In the genomic region with DNA sequence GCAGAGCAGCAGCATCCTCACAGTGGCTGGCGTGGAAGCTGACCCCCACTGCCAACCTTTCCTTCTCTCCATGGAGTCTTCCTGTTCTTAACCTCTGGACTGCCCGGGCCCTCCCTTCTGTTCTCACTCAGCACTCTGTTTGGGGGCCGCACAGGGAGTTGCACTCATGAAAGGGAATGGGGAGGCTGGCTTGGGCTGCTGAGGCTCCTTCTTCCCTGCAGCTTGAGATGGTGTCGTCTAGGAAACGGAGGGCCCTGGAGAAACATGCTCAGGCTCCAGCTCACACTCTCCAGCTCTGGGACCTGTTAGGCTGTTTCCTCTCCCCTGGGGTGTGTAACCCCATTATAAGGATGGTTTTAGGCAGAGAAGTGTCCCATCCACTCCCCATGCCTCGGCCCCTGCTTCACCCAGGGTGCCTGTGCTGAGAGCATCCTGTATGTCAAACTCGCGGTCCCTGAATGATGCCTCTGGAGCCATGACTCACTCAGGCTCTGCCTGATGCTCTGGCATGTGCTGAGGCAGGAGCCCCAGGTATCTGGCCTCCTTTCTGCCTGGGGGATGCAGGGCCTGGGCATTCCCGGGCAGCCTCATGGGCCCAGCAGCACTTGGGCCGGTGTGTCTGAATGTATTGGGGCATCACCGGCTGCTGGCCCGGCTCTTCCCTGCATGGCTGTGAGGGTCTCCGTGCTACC, we compare ENCODE assay signal across 13 cellular contexts. TPM values are rescaled to one million over a fixed set of nuclear protein-coding genes. Genes with fewer than 3 reads are reported as not detected.
DNase-seq lines count a peak whose midpoint lies in the region; ATAC-seq and TF ChIP-seq lines count a peak whose summit lies in the region.
"Had no signal": no experiment of that assay in that cellular context is flagged by ENCODE, and none has a peak within 500 bp of the region (broad histone marks: within the 10 kb centered on the region; RNA-seq: fewer than 3 reads in every experiment).

No MANE protein-coding gene starts in this region.

- peaks cover 5% of the 10 kb centered on the region for H3K4me1 Mint-ChIP-seq in activated T-cell treated with anti-CD3 and anti-CD28 coated beads, Interleukin-2, amount 50 U/mL, for 72 hours (ENCODE audit: low read depth)
- H3K4me1 Mint-ChIP-seq in activated naive CD8-positive, alpha-beta T cell treated with anti-CD3 and anti-CD28 coated beads, Interleukin-2, amount 50 U/mL, for 24 hours = no peaks in the 10 kb centered on the region

- no peak overlapping the region for H3K27ac Mint-ChIP-seq in activated T-cell treated with anti-CD3 and anti-CD28 coated beads, Interleukin-2, amount 50 U/mL, for 72 hours
- no peak overlapping the region for H3K27ac Mint-ChIP-seq in activated naive CD8-positive, alpha-beta T cell treated with anti-CD3 and anti-CD28 coated beads, Interleukin-2, amount 50 U/mL, for 24 hours
- H3K27ac Mint-ChIP-seq: activated CD8-positive, alpha-beta T cell treated with anti-CD3 and anti-CD28 coated beads for 36 hours; activated naive CD8-positive, alpha-beta T cell; stimulated activated memory B cell treated with anti-CD40 and anti-IgM and Interleukin-4, amounts not matched to agents 10 μg/mL and 1 μg/mL and 100 μg/mL, for 72 hours had no signal

- H3K36me3 ChIP-seq in rectal smooth muscle tissue (ENCODE audit: control insufficient read depth, insufficient read depth, low read length) = peaks cover 4% of the 10 kb centered on the region

- no peak for ATAC-seq in activated T-cell treated with anti-CD3 and anti-CD28 coated beads, Interleukin-2, amount 50 U/mL, for 72 hours (replicated peaks in 1 of 2)
- ATAC-seq in activated naive CD8-positive, alpha-beta T cell treated with anti-CD3 and anti-CD28 coated beads, Interleukin-2, amount 50 U/mL, for 24 hours = no peak
- ATAC-seq: activated CD8-positive, alpha-beta T cell treated with anti-CD3 and anti-CD28 coated beads for 36 hours; stimulated activated memory B cell treated with anti-CD40 and anti-IgM and Interleukin-4, amounts not matched to agents 10 μg/mL and 1 μg/mL and 100 μg/mL, for 72 hours had no signal

- peak overlapping the region; percentile 21 for H3K27ac ChIP-seq in AG04450 (ENCODE audit: low read depth, low read length)
- H3K27ac ChIP-seq in cingulate gyrus (ENCODE audit: low read depth, low read length) = peak overlapping the region; percentile 90
- H3K27ac ChIP-seq in layer of hippocampus (ENCODE audit: low read depth, low read length) = peak overlapping the region; percentile 83
- peak overlapping the region; percentile 74 for H3K27ac ChIP-seq in rectal smooth muscle tissue (ENCODE audit: low read depth, low read length)

- H3K27me3 Mint-ChIP-seq in activated T-cell treated with anti-CD3 and anti-CD28 coated beads, Interleukin-2, amount 50 U/mL, for 72 hours (ENCODE audit: low read depth) = no peaks in the 10 kb centered on the region
- no peaks in the 10 kb centered on the region for H3K27me3 Mint-ChIP-seq in activated naive CD8-positive, alpha-beta T cell treated with anti-CD3 and anti-CD28 coated beads, Interleukin-2, amount 50 U/mL, for 24 hours
- H3K27me3 Mint-ChIP-seq: activated CD8-positive, alpha-beta T cell treated with anti-CD3 and anti-CD28 coated beads for 36 hours; activated naive CD8-positive, alpha-beta T cell; stimulated activated memory B cell treated with anti-CD40 and anti-IgM and Interleukin-4, amounts not matched to agents 10 μg/mL and 1 μg/mL and 100 μg/mL, for 72 hours had no signal

- CTCF ChIA-PET in AG04450 (lab: Charles Lee) = interaction anchor here (0.5 kb wide), 1 partner anchor 86 kb away, joined by 6 read pairs; no protein-coding TSS in a partner anchor

- POLR2A ChIA-PET in AG04450 (lab: Yijun Ruan, JAX) = interaction anchor here (0.8 kb wide), 1 partner anchor 19 kb away, joined by 3 read pairs; a partner anchor contains a TSS

- H3K9me3 Mint-ChIP-seq in activated T-cell treated with anti-CD3 and anti-CD28 coated beads, Interleukin-2, amount 50 U/mL, for 72 hours = no peaks in the 10 kb centered on the region
- no peaks in the 10 kb centered on the region for H3K9me3 Mint-ChIP-seq in activated naive CD8-positive, alpha-beta T cell treated with anti-CD3 and anti-CD28 coated beads, Interleukin-2, amount 50 U/mL, for 24 hours
- H3K9me3 Mint-ChIP-seq: activated CD8-positive, alpha-beta T cell treated with anti-CD3 and anti-CD28 coated beads for 36 hours; stimulated activated memory B cell treated with anti-CD40 and anti-IgM and Interleukin-4, amounts not matched to agents 10 μg/mL and 1 μg/mL and 100 μg/mL, for 72 hours had no signal

- H3K27me3 ChIP-seq in AG04450 (ENCODE audit: control insufficient read depth, insufficient read depth, low read length) (no peaks in the 10 kb centered on the region), layer of hippocampus (ENCODE audit: control insufficient read depth, insufficient read depth, low read length) (no peaks in the 10 kb centered on the region), rectal smooth muscle tissue (ENCODE audit: control insufficient read depth, insufficient read depth, low read length) (no peaks in the 10 kb centered on the region)

- no peaks in the 10 kb centered on the region for H3K36me3 Mint-ChIP-seq in activated T-cell treated with anti-CD3 and anti-CD28 coated beads, Interleukin-2, amount 50 U/mL, for 72 hours (ENCODE audit: insufficient read depth in 2 of 2)
- peaks cover 10% of the 10 kb centered on the region for H3K36me3 Mint-ChIP-seq in activated naive CD8-positive, alpha-beta T cell treated with anti-CD3 and anti-CD28 coated beads, Interleukin-2, amount 50 U/mL, for 24 hours (ENCODE audit: low read depth)

- DNase-seq in AG04450 (ENCODE audit: low read depth, low spot score) (no peak), GM03348 (ENCODE audit: low spot score) (no peak)
- no peak for DNase-seq in activated T-cell treated with anti-CD3 and anti-CD28 coated beads, Interleukin-2, amount 50 U/mL, for 72 hours
- DNase-seq in activated effector memory CD4-positive, alpha-beta T cell treated with Interleukin-2 at 50 U/mL for 16 hours = no peak
- DNase-seq in activated naive CD8-positive, alpha-beta T cell treated with anti-CD3 and anti-CD28 coated beads, Interleukin-2, amount 50 U/mL, for 24 hours = no peak
- DNase-seq: activated CD8-positive, alpha-beta T cell treated with anti-CD3 and anti-CD28 coated beads for 36 hours; DMS79 treated with DMSO at 0.1 percent for 48 hours; OCI-M1 had no signal

- no peak for TF ChIP-seq CTCF in AG04450 (IDR thresholded peaks at IDR 0.05; ENCODE audit: low read depth, low read length)

- H3K9me3 ChIP-seq in AG04450 (ENCODE audit: control insufficient read depth, insufficient read depth, low read length) = no peaks in the 10 kb centered on the region

- peaks cover 21% of the 10 kb centered on the region for H3K4me1 ChIP-seq in rectal smooth muscle tissue (ENCODE audit: control insufficient read depth, insufficient read depth, low read length)

- H3K4me3 ChIP-seq in AG04450 (ENCODE audit: low read depth, low read length) = no peak overlapping the region
- no peak overlapping the region for H3K4me3 ChIP-seq in rectal smooth muscle tissue (ENCODE audit: low read length)

- no peak overlapping the region for H3K9ac ChIP-seq in rectal smooth muscle tissue (ENCODE audit: low read length)

- no peak overlapping the region for H3K4me3 Mint-ChIP-seq in activated T-cell treated with anti-CD3 and anti-CD28 coated beads, Interleukin-2, amount 50 U/mL, for 72 hours
- H3K4me3 Mint-ChIP-seq in activated naive CD8-positive, alpha-beta T cell treated with anti-CD3 and anti-CD28 coated beads, Interleukin-2, amount 50 U/mL, for 24 hours = no peak overlapping the region
- H3K4me3 Mint-ChIP-seq: activated CD8-positive, alpha-beta T cell treated with anti-CD3 and anti-CD28 coated beads for 36 hours; activated naive CD8-positive, alpha-beta T cell; stimulated activated memory B cell treated with anti-CD40 and anti-IgM and Interleukin-4, amounts not matched to agents 10 μg/mL and 1 μg/mL and 100 μg/mL, for 72 hours had no signal

RNA-seq across cellular contexts. Expression of a gene that starts 18.9 kb away (rescaled TPM):
- 14.8 and 23.2 TPM in 2 replicates for polyA plus RNA-seq in AG04450 (2011; rRNA removed)
- 31.6 and 51.2 TPM in 2 replicates for polyA minus RNA-seq in AG04450 (2011; rRNA and poly(A)+ RNA removed)
- 10 to 100 TPM; 70.7 to 76.4 TPM for total RNA-seq in activated T-cell treated with anti-CD3 and anti-CD28 coated beads, Interleukin-2, amount 50 U/mL, for 72 hours

RNA-seq across cellular contexts. Expression of a gene that starts 40.0 kb away (rescaled TPM):
- 1.9 and 2.8 TPM in 2 replicates for polyA plus RNA-seq in AG04450 (2011; rRNA removed)
- polyA minus RNA-seq in AG04450 (2011; rRNA and poly(A)+ RNA removed) = 7.0 and 7.4 TPM in 2 replicates
- total RNA-seq in activated T-cell treated with anti-CD3 and anti-CD28 coated beads, Interleukin-2, amount 50 U/mL, for 72 hours = 1 to 10 TPM; 4.1 to 6.6 TPM

RNA-seq across cellular contexts. Expression of a gene that starts 41.0 kb away (rescaled TPM):
- 8.8 and 10.9 TPM in 2 replicates for polyA plus RNA-seq in AG04450 (2011; rRNA removed)
- polyA minus RNA-seq in AG04450 (2011; rRNA and poly(A)+ RNA removed) = 9.4 and 10.8 TPM in 2 replicates
- 10 to 100 TPM; 34.8 to 49.5 TPM for total RNA-seq in activated T-cell treated with anti-CD3 and anti-CD28 coated beads, Interleukin-2, amount 50 U/mL, for 72 hours

RNA-seq across cellular contexts. Expression of a gene that starts 50.2 kb away (rescaled TPM):
- 0.19 and 0.24 TPM in 2 replicates for polyA plus RNA-seq in AG04450 (2011; rRNA removed)
- polyA minus RNA-seq in AG04450 (2011; rRNA and poly(A)+ RNA removed) = 0.69 TPM in 1 of 2 replicates, not detected in the other
- total RNA-seq in activated T-cell treated with anti-CD3 and anti-CD28 coated beads, Interleukin-2, amount 50 U/mL, for 72 hours = 10 to 100 TPM; 12.5 to 17.4 TPM

Comparison
In these comparisons a context has a peak if more than half of its experiments do, and no peak if none do; other contexts are left out.
1. H3K27ac ChIP-seq: peak in every context shown above with its lines; median percentile 90 in cingulate gyrus; 83 in layer of hippocampus; 74 in rectal smooth muscle tissue; 21 in AG04450.